In genomic region chr19:4972509-4973230, GRCh38 we compare ENCODE assay signal across 1 cellular context.
TF ChIP-seq lines count a peak whose summit lies in the region.

No MANE protein-coding gene starts in this region.

TF ChIP-seq in HepG2, 621 proteins besides CTCF, POLR2A, EP300 and RAD21 (continued from another document):
- TF ChIP-seq PAXIP1 (CRISPR knock-in tag; conservative IDR thresholded peaks at IDR 0.05): peak; percentile 33; the same call in 1 of the 2 replicates
TF ChIP-seq in HepG2: peak in this region for 39.
